27 cellular contexts compared by ENCODE assay signal in genomic region chr14:88476825-88477224, GRCh38.
"Had no signal": no experiment of that assay in that cellular context is flagged by ENCODE, and none has a peak within 500 bp of the region (broad histone marks: within the 10 kb centered on the region; RNA-seq: fewer than 3 reads in every experiment).

No MANE protein-coding gene starts in this region.

- H3K36me3 Mint-ChIP-seq: activated CD4-positive, alpha-beta memory T cell treated with anti-CD3 and anti-CD28 coated beads for 36 hours; activated naive CD4-positive, alpha-beta T cell treated with anti-CD3 and anti-CD28 coated beads, Interleukin-2, amount 50 U/mL, for 72 hours had no signal

- H3K4me1 Mint-ChIP-seq: activated CD4-positive, alpha-beta T cell treated with anti-CD3 and anti-CD28 coated beads, Interleukin-2, amount 10 ng/mL, durations not matched to agents 7 days and 5 days; activated naive CD8-positive, alpha-beta T cell treated with anti-CD3 and anti-CD28 coated beads, Interleukin-2, amount 50 U/mL, for 24 hours had no signal

- H3K9me3 Mint-ChIP-seq: activated CD4-positive, alpha-beta memory T cell treated with anti-CD3 and anti-CD28 coated beads for 36 hours; activated CD4-positive, alpha-beta T cell treated with anti-CD3 and anti-CD28 coated beads, Interleukin-2, amount 10 ng/mL, durations not matched to agents 7 days and 5 days; activated naive CD4-positive, alpha-beta T cell treated with anti-CD3 and anti-CD28 coated beads, Interleukin-2, amount 50 U/mL, for 72 hours; activated naive CD8-positive, alpha-beta T cell treated with anti-CD3 and anti-CD28 coated beads, Interleukin-2, amount 50 U/mL, for 24 hours; activated T-cell treated with anti-CD3 and anti-CD28 coated beads, Interleukin-2, amount 50 U/mL, for 4 hours; T-helper 1 cell treated with Interleukin-12 subunit alpha and Interleukin-12 subunit beta and Interleukin-4 antibody, amounts not matched to agents 30 μg/mL and 1 μg/mL, for 36 hours had no signal

- DNase-seq: activated CD4-positive, alpha-beta memory T cell treated with anti-CD3 and anti-CD28 coated beads for 36 hours; activated CD4-positive, alpha-beta T cell treated with anti-CD3 and anti-CD28 coated beads, Interleukin-2, amount 10 ng/mL, durations not matched to agents 7 days and 5 days; activated CD4-positive, CD25-positive, alpha-beta regulatory T cell; activated CD8-positive, alpha-beta memory T cell treated with anti-CD3 and anti-CD28 coated beads for 24 hours; activated effector memory CD4-positive, alpha-beta T cell treated with anti-CD3 and anti-CD28 coated beads, Interleukin-2, amount 50 U/mL, for 16 hours; activated naive CD4-positive, alpha-beta T cell treated with Interleukin-2 at 50 U/mL for 16 hours; activated naive CD8-positive, alpha-beta T cell treated with anti-CD3 and anti-CD28 coated beads, Interleukin-2, amount 50 U/mL, for 24 hours; activated T-cell treated with anti-CD3 and anti-CD28 coated beads, Interleukin-2, amount 50 U/mL, for 4 hours; amniotic stem cell; brain microvascular endothelial cell; caudate nucleus; Kasumi-1; KBM-7; NCI-H146; NCI-H1930; NCI-H2171 treated with DMSO at 0.1 percent for 48 hours; NCI-H345; NCI-H510A; NCI-H526 treated with DMSO at 0.1 percent for 48 hours; NCI-H82; RPMI8226; SHP77 had no signal

- H3K27ac ChIP-seq: brain microvascular endothelial cell, SJSA1 had no signal

- H3K27me3 Mint-ChIP-seq: activated CD4-positive, alpha-beta memory T cell treated with anti-CD3 and anti-CD28 coated beads for 36 hours; activated CD4-positive, alpha-beta T cell treated with anti-CD3 and anti-CD28 coated beads, Interleukin-2, amount 10 ng/mL, durations not matched to agents 7 days and 5 days; activated naive CD8-positive, alpha-beta T cell treated with anti-CD3 and anti-CD28 coated beads, Interleukin-2, amount 50 U/mL, for 24 hours had no signal

- H3K4me1 ChIP-seq: SJSA1 had no signal

- H3K9me3 ChIP-seq: SJSA1 had no signal

- H3K27ac Mint-ChIP-seq: activated CD4-positive, alpha-beta memory T cell treated with anti-CD3 and anti-CD28 coated beads for 36 hours; activated CD4-positive, alpha-beta T cell treated with anti-CD3 and anti-CD28 coated beads, Interleukin-2, amount 10 ng/mL, durations not matched to agents 7 days and 5 days; activated naive CD4-positive, alpha-beta T cell treated with anti-CD3 and anti-CD28 coated beads, Interleukin-2, amount 50 U/mL, for 72 hours; activated naive CD8-positive, alpha-beta T cell treated with anti-CD3 and anti-CD28 coated beads, Interleukin-2, amount 50 U/mL, for 24 hours; T-helper 1 cell treated with Interleukin-12 subunit alpha and Interleukin-12 subunit beta and Interleukin-4 antibody, amounts not matched to agents 30 μg/mL and 1 μg/mL, for 36 hours had no signal

- H3K27me3 ChIP-seq: brain microvascular endothelial cell, SJSA1 had no signal

- H3K4me3 Mint-ChIP-seq: activated CD4-positive, alpha-beta memory T cell treated with anti-CD3 and anti-CD28 coated beads for 36 hours; activated CD4-positive, alpha-beta T cell treated with anti-CD3 and anti-CD28 coated beads, Interleukin-2, amount 10 ng/mL, durations not matched to agents 7 days and 5 days; activated naive CD8-positive, alpha-beta T cell treated with anti-CD3 and anti-CD28 coated beads, Interleukin-2, amount 50 U/mL, for 24 hours; activated T-cell treated with anti-CD3 and anti-CD28 coated beads, Interleukin-2, amount 50 U/mL, for 4 hours; T-helper 1 cell treated with Interleukin-12 subunit alpha and Interleukin-12 subunit beta and Interleukin-4 antibody, amounts not matched to agents 30 μg/mL and 1 μg/mL, for 36 hours had no signal

- ATAC-seq: activated naive CD4-positive, alpha-beta T cell treated with anti-CD3 and anti-CD28 coated beads, Interleukin-2, amount 50 U/mL, for 72 hours; activated naive CD8-positive, alpha-beta T cell treated with anti-CD3 and anti-CD28 coated beads, Interleukin-2, amount 50 U/mL, for 24 hours; activated T-cell treated with anti-CD3 and anti-CD28 coated beads, Interleukin-2, amount 50 U/mL, for 4 hours; Panc1; SK-N-SH treated with all-trans-retinoic acid at 6 μM for 48 hours had no signal

- H3K4me3 ChIP-seq: SJSA1 had no signal
